Comparison of ENCODE assay signal across 14 cellular contexts in the genomic region with DNA sequence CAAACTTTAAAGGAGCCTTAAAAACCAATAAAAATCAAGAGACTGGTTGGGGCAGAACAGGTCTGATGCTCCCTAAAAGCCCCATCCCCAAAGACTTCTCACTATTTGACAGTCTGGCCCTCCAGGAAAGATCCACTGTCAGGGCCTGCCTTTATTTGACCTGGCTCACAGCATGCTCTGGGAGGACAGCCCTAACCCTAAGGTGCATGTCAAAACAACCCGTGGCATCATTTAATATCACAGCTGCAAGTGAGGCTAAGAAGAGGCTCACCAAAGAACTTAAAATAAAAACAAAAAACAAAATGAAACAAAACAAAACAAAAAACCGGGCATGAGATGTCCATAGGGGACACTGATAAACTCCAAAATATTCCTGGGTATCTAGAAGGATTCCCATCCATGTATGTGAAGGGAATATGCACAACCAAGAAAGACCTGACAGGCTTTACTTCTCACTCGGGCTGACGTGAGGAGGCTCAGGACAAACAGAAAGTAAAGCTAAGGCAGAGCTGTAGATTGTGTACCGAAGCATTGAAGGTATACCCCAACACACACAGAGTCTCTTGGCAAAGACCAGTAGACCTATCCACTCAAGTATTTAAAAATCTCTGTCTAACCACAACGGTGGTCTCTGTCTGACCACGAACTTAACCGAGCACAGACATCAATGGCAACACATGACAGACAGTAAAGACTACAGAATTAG. TPM values are rescaled to one million over a fixed set of nuclear protein-coding genes. Genes with fewer than 3 reads are reported as not detected.
DNase-seq lines count a peak whose midpoint lies in the region; ATAC-seq and TF ChIP-seq lines count a peak whose summit lies in the region.
"Had no signal": no experiment of that assay in that cellular context is flagged by ENCODE, and none has a peak within 500 bp of the region (broad histone marks: within the 10 kb centered on the region; RNA-seq: fewer than 3 reads in every experiment).

No MANE protein-coding gene starts in this region.

- H3K4me1 ChIP-seq in parathyroid adenoma = peaks cover 8% of the 10 kb centered on the region
- H3K4me1 ChIP-seq: A549, upper lobe of right lung had no signal

- CTCF ChIA-PET in activated CD4-positive, alpha-beta T cell treated with anti-CD3 and anti-CD28 coated beads, Interleukin-2, amount 10 ng/mL, durations not matched to agents 7 days and 5 days (lab: Charles Lee) = interaction anchor here (1.8 kb wide), 1 partner anchor 9 kb away, joined by 4 read pairs; no protein-coding TSS in a partner anchor

- H3K9ac ChIP-seq in parathyroid adenoma = no peak overlapping the region

- no peaks in the 10 kb centered on the region for H3K27me3 Mint-ChIP-seq in activated CD4-positive, alpha-beta T cell treated with anti-CD3 and anti-CD28 coated beads, Interleukin-2, amount 10 ng/mL, durations not matched to agents 7 days and 5 days
- no peaks in the 10 kb centered on the region for H3K27me3 Mint-ChIP-seq in T-helper 1 cell treated with Interleukin-12 subunit alpha and Interleukin-12 subunit beta and Interleukin-4 antibody, amounts not matched to agents 30 μg/mL and 1 μg/mL, for 36 hours (ENCODE audit: low read depth)

- peaks cover 24% of the 10 kb centered on the region for H3K4me1 Mint-ChIP-seq in activated CD4-positive, alpha-beta T cell treated with anti-CD3 and anti-CD28 coated beads, Interleukin-2, amount 10 ng/mL, durations not matched to agents 7 days and 5 days
- H3K4me1 Mint-ChIP-seq in T-helper 1 cell treated with Interleukin-12 subunit alpha and Interleukin-12 subunit beta and Interleukin-4 antibody, amounts not matched to agents 30 μg/mL and 1 μg/mL, for 36 hours (ENCODE audit: low read depth) = peaks cover 23% of the 10 kb centered on the region
- H3K4me1 Mint-ChIP-seq: nephron had no signal

- no peaks in the 10 kb centered on the region for H3K9me3 ChIP-seq in parathyroid adenoma (ENCODE audit: control insufficient read depth, low read length)
- H3K9me3 ChIP-seq: A549, upper lobe of right lung had no signal

- peak; percentile 22 for DNase-seq in activated CD4-positive, alpha-beta T cell treated with anti-CD3 and anti-CD28 coated beads, Interleukin-2, amount 10 ng/mL, durations not matched to agents 7 days and 5 days
- no peak for DNase-seq in activated CD4-positive, alpha-beta T cell treated with anti-CD3 and anti-CD28 coated beads for 48 hours
- no peak for DNase-seq in stimulated activated CD4-positive, alpha-beta T cell treated with anti-CD3 and anti-CD28 coated beads, Interleukin-12 subunit alpha, Interleukin-12 subunit beta, amount 100 ng/mL, for 4 hours
- DNase-seq in NCI-H510A (lab: John Stamatoyannopoulos, UW) = no peak
- DNase-seq: NCI-H446 treated with DMSO at 0.1 percent for 48 hours; stimulated activated CD4-positive, alpha-beta T cell treated with anti-CD3 and anti-CD28 coated beads, Interleukin-4, amount 100 ng/mL, for 4 hours; SW 1271; upper lobe of right lung had no signal

- no peaks in the 10 kb centered on the region for H3K27me3 ChIP-seq in parathyroid adenoma (ENCODE audit: control insufficient read depth, insufficient read depth, low read length)
- H3K27me3 ChIP-seq: upper lobe of right lung had no signal

- H2AFZ ChIP-seq in parathyroid adenoma = peak overlapping the region; percentile 51

- ATAC-seq in HG02870 (IDR thresholded peaks at IDR 0.05; ENCODE audit: unreplicated experiment) (peak; percentile 62), SK-N-SH treated with all-trans-retinoic acid at 6 μM for 48 hours (no peak)
- ATAC-seq: A549, upper lobe of right lung had no signal

- no peaks in the 10 kb centered on the region for H3K9me3 Mint-ChIP-seq in activated CD4-positive, alpha-beta T cell treated with anti-CD3 and anti-CD28 coated beads, Interleukin-2, amount 10 ng/mL, durations not matched to agents 7 days and 5 days
- H3K9me3 Mint-ChIP-seq in T-helper 1 cell treated with Interleukin-12 subunit alpha and Interleukin-12 subunit beta and Interleukin-4 antibody, amounts not matched to agents 30 μg/mL and 1 μg/mL, for 36 hours = no peaks in the 10 kb centered on the region
- H3K9me3 Mint-ChIP-seq: nephron had no signal

- H3K36me3 ChIP-seq in parathyroid adenoma (ENCODE audit: control insufficient read depth, insufficient read depth, low read length) = no peaks in the 10 kb centered on the region

- H3K4me3 Mint-ChIP-seq in activated CD4-positive, alpha-beta T cell treated with anti-CD3 and anti-CD28 coated beads, Interleukin-2, amount 10 ng/mL, durations not matched to agents 7 days and 5 days = peak overlapping the region; percentile 63
- H3K4me3 Mint-ChIP-seq in T-helper 1 cell treated with Interleukin-12 subunit alpha and Interleukin-12 subunit beta and Interleukin-4 antibody, amounts not matched to agents 30 μg/mL and 1 μg/mL, for 36 hours = peak overlapping the region; percentile 54
- H3K4me3 Mint-ChIP-seq: nephron had no signal

- peaks cover 9% of the 10 kb centered on the region for H3K36me3 Mint-ChIP-seq in activated CD4-positive, alpha-beta T cell treated with anti-CD3 and anti-CD28 coated beads, Interleukin-2, amount 10 ng/mL, durations not matched to agents 7 days and 5 days (ENCODE audit: low read depth)
- H3K36me3 Mint-ChIP-seq in T-helper 1 cell treated with Interleukin-12 subunit alpha and Interleukin-12 subunit beta and Interleukin-4 antibody, amounts not matched to agents 30 μg/mL and 1 μg/mL, for 36 hours (ENCODE audit: low read depth) = peaks cover 7% of the 10 kb centered on the region

- no peaks in the 10 kb centered on the region for H3K79me2 ChIP-seq in parathyroid adenoma

- H3K4me2 ChIP-seq in parathyroid adenoma (ENCODE audit: low read length) = no peak overlapping the region
- H3K4me2 ChIP-seq: A549 had no signal

- H3K4me3 ChIP-seq in parathyroid adenoma (ENCODE audit: low read depth, low read length) = no peak overlapping the region
- H3K4me3 ChIP-seq: A549, upper lobe of right lung had no signal

- TF ChIP-seq CTCF in parathyroid adenoma (IDR thresholded peaks at IDR 0.05) = no peak

- no peak overlapping the region for H3K27ac ChIP-seq in parathyroid adenoma
- H3K27ac ChIP-seq: A549, upper lobe of right lung had no signal

- H3K27ac Mint-ChIP-seq in activated CD4-positive, alpha-beta T cell treated with anti-CD3 and anti-CD28 coated beads, Interleukin-2, amount 10 ng/mL, durations not matched to agents 7 days and 5 days = peak overlapping the region; percentile 88
- peak overlapping the region; percentile 59 for H3K27ac Mint-ChIP-seq in T-helper 1 cell treated with Interleukin-12 subunit alpha and Interleukin-12 subunit beta and Interleukin-4 antibody, amounts not matched to agents 30 μg/mL and 1 μg/mL, for 36 hours
- H3K27ac Mint-ChIP-seq: nephron had no signal

- POLR2A ChIA-PET in activated CD4-positive, alpha-beta T cell treated with anti-CD3 and anti-CD28 coated beads, Interleukin-2, amount 10 ng/mL, durations not matched to agents 7 days and 5 days (lab: Charles Lee) = no interaction called here

TF ChIP-seq in SK-N-SH treated with all-trans-retinoic acid at 6 μM for 48 hours, 23 proteins besides CTCF, POLR2A, EP300 and RAD21 (continues in another document):
- TF ChIP-seq ZFP3 (CRISPR knock-in tag; IDR thresholded peaks at IDR 0.05) (no peak), SNAI2 (CRISPR knock-in tag; IDR thresholded peaks at IDR 0.05) (no peak), ESRRG (CRISPR knock-in tag; IDR thresholded peaks at IDR 0.05) (no peak), OSR1 (CRISPR knock-in tag; IDR thresholded peaks at IDR 0.05) (no peak), ZFP30 (CRISPR knock-in tag; IDR thresholded peaks at IDR 0.05) (no peak), TOX (CRISPR knock-in tag; IDR thresholded peaks at IDR 0.05; ENCODE audit: borderline replicate concordance) (no peak), TCF4 (CRISPR knock-in tag; IDR thresholded peaks at IDR 0.05; ENCODE audit: borderline replicate concordance) (no peak), ARNTL (CRISPR knock-in tag; IDR thresholded peaks at IDR 0.05; ENCODE audit: borderline replicate concordance, low read depth) (no peak)
- TF ChIP-seq, protein P1, sequence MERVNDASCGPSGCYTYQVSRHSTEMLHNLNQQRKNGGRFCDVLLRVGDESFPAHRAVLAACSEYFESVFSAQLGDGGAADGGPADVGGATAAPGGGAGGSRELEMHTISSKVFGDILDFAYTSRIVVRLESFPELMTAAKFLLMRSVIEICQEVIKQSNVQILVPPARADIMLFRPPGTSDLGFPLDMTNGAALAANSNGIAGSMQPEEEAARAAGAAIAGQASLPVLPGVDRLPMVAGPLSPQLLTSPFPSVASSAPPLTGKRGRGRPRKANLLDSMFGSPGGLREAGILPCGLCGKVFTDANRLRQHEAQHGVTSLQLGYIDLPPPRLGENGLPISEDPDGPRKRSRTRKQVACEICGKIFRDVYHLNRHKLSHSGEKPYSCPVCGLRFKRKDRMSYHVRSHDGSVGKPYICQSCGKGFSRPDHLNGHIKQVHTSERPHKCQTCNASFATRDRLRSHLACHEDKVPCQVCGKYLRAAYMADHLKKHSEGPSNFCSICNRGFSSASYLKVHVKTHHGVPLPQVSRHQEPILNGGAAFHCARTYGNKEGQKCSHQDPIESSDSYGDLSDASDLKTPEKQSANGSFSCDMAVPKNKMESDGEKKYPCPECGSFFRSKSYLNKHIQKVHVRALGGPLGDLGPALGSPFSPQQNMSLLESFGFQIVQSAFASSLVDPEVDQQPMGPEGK (CRISPR knock-in tag; IDR thresholded peaks at IDR 0.05; ENCODE audit: borderline replicate concordance) = no peak
- TF ChIP-seq, protein P2, sequence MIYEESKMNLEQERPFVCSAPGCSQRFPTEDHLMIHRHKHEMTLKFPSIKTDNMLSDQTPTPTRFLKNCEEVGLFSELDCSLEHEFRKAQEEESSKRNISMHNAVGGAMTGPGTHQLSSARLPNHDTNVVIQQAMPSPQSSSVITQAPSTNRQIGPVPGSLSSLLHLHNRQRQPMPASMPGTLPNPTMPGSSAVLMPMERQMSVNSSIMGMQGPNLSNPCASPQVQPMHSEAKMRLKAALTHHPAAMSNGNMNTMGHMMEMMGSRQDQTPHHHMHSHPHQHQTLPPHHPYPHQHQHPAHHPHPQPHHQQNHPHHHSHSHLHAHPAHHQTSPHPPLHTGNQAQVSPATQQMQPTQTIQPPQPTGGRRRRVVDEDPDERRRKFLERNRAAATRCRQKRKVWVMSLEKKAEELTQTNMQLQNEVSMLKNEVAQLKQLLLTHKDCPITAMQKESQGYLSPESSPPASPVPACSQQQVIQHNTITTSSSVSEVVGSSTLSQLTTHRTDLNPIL (CRISPR knock-in tag; IDR thresholded peaks at IDR 0.05; ENCODE audit: low read depth) = no peak

RNA-seq across cellular contexts. Expression of a gene that starts 57.3 kb away (rescaled TPM):
- total RNA-seq in activated CD4-positive, alpha-beta T cell treated with anti-CD3 and anti-CD28 coated beads, Interleukin-2, amount 10 ng/mL, durations not matched to agents 7 days and 5 days = 10 to 100 TPM; 10.8 to 14.0 TPM
